1 cellular context compared by ENCODE assay signal in genomic region chr14:31439554-31439953, GRCh38.
TF ChIP-seq lines count a peak whose summit lies in the region.

No MANE protein-coding gene starts in this region.

TF ChIP-seq in HepG2, 621 proteins besides CTCF, POLR2A, EP300 and RAD21:
- TF ChIP-seq SYNCRIP (IDR thresholded peaks at IDR 0.05; ENCODE audit: insufficient read depth, low read depth, low read length) (no peak), BORCS8-MEF2B (CRISPR knock-in tag; IDR thresholded peaks at IDR 0.05) (no peak), SMC3 (IDR thresholded peaks at IDR 0.05; ENCODE audit: low read length) (no peak), NPAS2 (CRISPR knock-in tag; IDR thresholded peaks at IDR 0.05; ENCODE audit: borderline replicate concordance) (no peak), TCF7 (IDR thresholded peaks at IDR 0.05; ENCODE audit: low read depth) (no peak), ZNF646 (CRISPR knock-in tag; IDR thresholded peaks at IDR 0.05) (no peak), ZNF598 (CRISPR knock-in tag; IDR thresholded peaks at IDR 0.05; ENCODE audit: borderline replicate concordance) (no peak), NR2C2 (CRISPR knock-in tag; IDR thresholded peaks at IDR 0.05; ENCODE audit: borderline replicate concordance) (no peak), GATA4 (IDR thresholded peaks at IDR 0.05; ENCODE audit: borderline replicate concordance, low read depth) (no peak), CHD2 (IDR thresholded peaks at IDR 0.05; ENCODE audit: low read depth, low read length) (no peak), ISX (CRISPR knock-in tag; conservative IDR thresholded peaks at IDR 0.05) (no peak), NCOA2 (CRISPR knock-in tag; IDR thresholded peaks at IDR 0.05) (no peak), ZNF660 (CRISPR knock-in tag; IDR thresholded peaks at IDR 0.05; ENCODE audit: borderline replicate concordance, low read depth) (no peak), FIP1L1 (IDR thresholded peaks at IDR 0.05; ENCODE audit: borderline replicate concordance, insufficient read depth, low read depth, low read length) (no peak), HMG20B (CRISPR knock-in tag; conservative IDR thresholded peaks at IDR 0.05) (no peak), ZFX (CRISPR knock-in tag; IDR thresholded peaks at IDR 0.05; ENCODE audit: low read depth) (no peak)
